ENCODE assay signal across 11 cellular contexts in genomic region chr1:222880586-222880985, GRCh38.
A peak's percentile ranks its signal among the peaks of the same experiment; 100 is the strongest.
DNase-seq lines count a peak whose midpoint lies in the region; ATAC-seq and TF ChIP-seq lines count a peak whose summit lies in the region.
"Had no signal": no experiment of that assay in that cellular context is flagged by ENCODE, and none has a peak within 500 bp of the region (broad histone marks: within the 10 kb centered on the region; RNA-seq: fewer than 3 reads in every experiment).

No MANE protein-coding gene starts in this region.

- H3K4ac ChIP-seq in mesendoderm (ENCODE audit: low read depth, low read length): no peak overlapping the region

- H3K79me2 ChIP-seq in mesendoderm (ENCODE audit: control insufficient read depth, insufficient read depth, low read length): no peaks in the 10 kb centered on the region

- DNase-seq in AG10803 (ENCODE audit: low read depth) (peak; percentile 47), KBM-7 (peak; percentile 1), mesendoderm (peak; percentile 7), NCI-H2196 treated with DMSO at 0.1 percent for 48 hours (lab: John Stamatoyannopoulos, UW; ENCODE audit: unreplicated experiment) (no peak), mesothelial cell of epicardium (ENCODE audit: low spot score in 2 of 2, unreplicated experiment in 2 of 2) (no peak)
- peak; percentile 39 for DNase-seq in activated naive CD8-positive, alpha-beta T cell treated with anti-CD3 and anti-CD28 coated beads for 36 hours
- DNase-seq: NCI-H187, SHP77 treated with DMSO at 0.1 percent for 48 hours had no signal

- no peaks in the 10 kb centered on the region for H3K79me1 ChIP-seq in mesendoderm (ENCODE audit: low read length)

- no peaks in the 10 kb centered on the region for H3K36me3 ChIP-seq in mesendoderm (ENCODE audit: control insufficient read depth, insufficient read depth, low read length)

- H2BK5ac ChIP-seq in mesendoderm (ENCODE audit: low read length): no peak overlapping the region

- peak overlapping the region; percentile 14 for H3K4me3 Mint-ChIP-seq in activated naive CD8-positive, alpha-beta T cell treated with anti-CD3 and anti-CD28 coated beads for 36 hours
- H3K4me3 Mint-ChIP-seq in mesothelial cell of epicardium: no peak overlapping the region

- no peak for ATAC-seq in GM19463 (IDR thresholded peaks at IDR 0.05; ENCODE audit: unreplicated experiment)
- no peak for ATAC-seq in HG03432 (IDR thresholded peaks at IDR 0.05; ENCODE audit: unreplicated experiment)
- ATAC-seq: right cardiac atrium had no signal

- no peak overlapping the region for H3K18ac ChIP-seq in mesendoderm (ENCODE audit: low read length)

- no peaks in the 10 kb centered on the region for H3K27me3 Mint-ChIP-seq in activated naive CD8-positive, alpha-beta T cell treated with anti-CD3 and anti-CD28 coated beads for 36 hours
- H3K27me3 Mint-ChIP-seq in mesothelial cell of epicardium (ENCODE audit: low read depth): no peaks in the 10 kb centered on the region

- H3K4me3 ChIP-seq in AG10803 (ENCODE audit: low read length) (no peak overlapping the region), mesendoderm (ENCODE audit: low read length) (no peak overlapping the region)

- H3K27ac Mint-ChIP-seq in activated naive CD8-positive, alpha-beta T cell treated with anti-CD3 and anti-CD28 coated beads for 36 hours: peak overlapping the region; percentile 91
- H3K27ac Mint-ChIP-seq in mesothelial cell of epicardium: no peak overlapping the region

- no peak overlapping the region for H4K8ac ChIP-seq in mesendoderm (ENCODE audit: low read depth, low read length)

- H3K4me1 Mint-ChIP-seq in activated naive CD8-positive, alpha-beta T cell treated with anti-CD3 and anti-CD28 coated beads for 36 hours: peaks cover 41% of the 10 kb centered on the region
- peaks cover 32% of the 10 kb centered on the region for H3K4me1 Mint-ChIP-seq in mesothelial cell of epicardium

- no peak overlapping the region for H3K23ac ChIP-seq in mesendoderm (ENCODE audit: low read length)

- peaks cover 30% of the 10 kb centered on the region for H3K36me3 Mint-ChIP-seq in activated naive CD8-positive, alpha-beta T cell treated with anti-CD3 and anti-CD28 coated beads for 36 hours
- peaks cover 14% of the 10 kb centered on the region for H3K36me3 Mint-ChIP-seq in mesothelial cell of epicardium

- no peak overlapping the region for H3K56ac ChIP-seq in mesendoderm (ENCODE audit: low read length)

- in situ Hi-C loops in KBM-7 (cut with MboI; ENCODE audit: low pct_unique_long_range_greater_than_20kb, low sequenced_read_pairs): no loop called here

- H2BK15ac ChIP-seq in mesendoderm (replicated peaks; ENCODE audit: low read depth): no peak overlapping the region

- H3K4me1 ChIP-seq in mesendoderm (ENCODE audit: control insufficient read depth, low read depth, low read length): no peaks in the 10 kb centered on the region

- no peak overlapping the region for H4K5ac ChIP-seq in mesendoderm (ENCODE audit: low read length)

- no peak overlapping the region for H2AK5ac ChIP-seq in mesendoderm (ENCODE audit: low read length)

- no peaks in the 10 kb centered on the region for H3K27me3 ChIP-seq in mesendoderm (ENCODE audit: insufficient read depth, low read length, poor library complexity)

- peaks cover 17% of the 10 kb centered on the region for H3K9me3 Mint-ChIP-seq in activated naive CD8-positive, alpha-beta T cell treated with anti-CD3 and anti-CD28 coated beads for 36 hours
- no peaks in the 10 kb centered on the region for H3K9me3 Mint-ChIP-seq in mesothelial cell of epicardium

- H3K4me2 ChIP-seq in mesendoderm (ENCODE audit: low read length): no peak overlapping the region

- TF ChIP-seq CTCF in AG10803 (conservative IDR thresholded peaks at IDR 0.05; ENCODE audit: low read length) (no peak), mesothelial cell of epicardium (IDR thresholded peaks at IDR 0.05; ENCODE audit: unreplicated experiment) (no peak)

- H3K9ac ChIP-seq in mesendoderm (ENCODE audit: low read length): no peak overlapping the region

- H2BK120ac ChIP-seq in mesendoderm (ENCODE audit: low read depth, low read length): no peak overlapping the region

- no CpG with 5 or more reads among the region's 2 CpGs for WGBS in mesendoderm (ENCODE audit: extremely low coverage, insufficient coverage, low lambda C conversion rate)

- no peak overlapping the region for H3K27ac ChIP-seq in mesendoderm (ENCODE audit: low read depth, low read length)

Comparison
In these comparisons a context has a peak if more than half of its experiments do, and no peak if none do; other contexts are left out.
1. DNase-seq: peak in AG10803 (single experiment), KBM-7 (single experiment), activated naive CD8-positive, alpha-beta T cell treated with anti-CD3 and anti-CD28 coated beads for 36 hours (single experiment) and mesendoderm (single experiment); none in NCI-H2196 treated with DMSO at 0.1 percent for 48 hours (single experiment) and mesothelial cell of epicardium (0 of 2).